ENCODE assay signal across 16 cellular contexts in genomic region chrX:1450381-1451161, GRCh38. TPM values are rescaled to one million over a fixed set of nuclear protein-coding genes. Genes with fewer than 3 reads are reported as not detected.
A peak's percentile ranks its signal among the peaks of the same experiment; 100 is the strongest.
DNase-seq lines count a peak whose midpoint lies in the region; TF ChIP-seq lines count a peak whose summit lies in the region.
"Had no signal": no experiment of that assay in that cellular context is flagged by ENCODE, and none has a peak within 500 bp of the region (broad histone marks: within the 10 kb centered on the region; RNA-seq: fewer than 3 reads in every experiment).

No MANE protein-coding gene starts in this region.

- no peaks in the 10 kb centered on the region for H3K27me3 Mint-ChIP-seq in activated CD4-positive, alpha-beta T cell treated with anti-CD3 and anti-CD28 coated beads, Interleukin-2, amount 10 ng/mL, durations not matched to agents 24 days and 14 days
- H3K27me3 Mint-ChIP-seq in MCF 10A (ENCODE audit: insufficient read depth, unreplicated experiment): no peaks in the 10 kb centered on the region

- BruUV-seq in MCF 10A (replicated peaks; lab: Mats Ljungman, UMichigan): no TSS peak

- CTCF ChIA-PET in MCF 10A (lab: Yijun Ruan, JAX): no interaction called here

- POLR2A ChIA-PET in MCF 10A (lab: Yijun Ruan, JAX): no interaction called here

- H3K4me1 Mint-ChIP-seq in activated CD4-positive, alpha-beta T cell treated with anti-CD3 and anti-CD28 coated beads, Interleukin-2, amount 10 ng/mL, durations not matched to agents 24 days and 14 days: peaks cover 14% of the 10 kb centered on the region
- peaks cover 7% of the 10 kb centered on the region for H3K4me1 Mint-ChIP-seq in MCF 10A (ENCODE audit: insufficient read depth, unreplicated experiment)
- H3K4me1 Mint-ChIP-seq: nephron progenitor cell had no signal

- no peak overlapping the region for H3K14ac ChIP-seq in mesenchymal stem cell (ENCODE audit: low read length in 2 of 2)

- H3K9ac ChIP-seq in HUES6 (ENCODE audit: low read length) (no peak overlapping the region), mesenchymal stem cell (ENCODE audit: low read length) (no peak overlapping the region)

- H3K9me3 Mint-ChIP-seq in activated CD4-positive, alpha-beta T cell treated with anti-CD3 and anti-CD28 coated beads, Interleukin-2, amount 10 ng/mL, durations not matched to agents 24 days and 14 days: peaks cover 38% of the 10 kb centered on the region
- peaks cover 8% of the 10 kb centered on the region for H3K9me3 Mint-ChIP-seq in MCF 10A (ENCODE audit: unreplicated experiment)

- H2BK5ac ChIP-seq in mesenchymal stem cell (ENCODE audit: low read depth, low read length, poor library complexity, severe bottlenecking): no peak overlapping the region

- no peak overlapping the region for H3K4me3 Mint-ChIP-seq in activated CD4-positive, alpha-beta T cell treated with anti-CD3 and anti-CD28 coated beads, Interleukin-2, amount 10 ng/mL, durations not matched to agents 24 days and 14 days
- H3K4me3 Mint-ChIP-seq in MCF 10A (ENCODE audit: unreplicated experiment): no peak overlapping the region

- peak; percentile 65 for DNase-seq in activated CD4-positive, alpha-beta T cell treated with anti-CD3 and anti-CD28 coated beads, Interleukin-2, amount 10 ng/mL, durations not matched to agents 24 days and 14 days
- DNase-seq in activated CD4-positive, alpha-beta T cell treated with anti-CD3 and anti-CD28 coated beads, Interleukin-2, amount 50 U/mL, for 4 hours: no peak
- DNase-seq in ecto neural progenitor cell (ENCODE audit: low spot score) (peak; percentile 41), skeletal muscle cell (ENCODE audit: low read depth) (no peak), COR-L47 (lab: John Stamatoyannopoulos, UW) (no peak), MCF 10A (ENCODE audit: unreplicated experiment) (no peak), mesenchymal stem cell (no peak)
- DNase-seq: erythroblast, NCI-H146, NCI-H748 treated with DMSO at 0.1 percent for 48 hours, nephron progenitor cell, SHP77 had no signal

- no peak overlapping the region for H4K8ac ChIP-seq in mesenchymal stem cell (ENCODE audit: low read length)

- no peak overlapping the region for H2BK15ac ChIP-seq in mesenchymal stem cell (ENCODE audit: low read depth, poor library complexity, severe bottlenecking)

- H3K4me1 ChIP-seq in HUES6 (ENCODE audit: control insufficient read depth, insufficient read depth, low read length) (no peaks in the 10 kb centered on the region), mesenchymal stem cell (ENCODE audit: control insufficient read depth, insufficient read depth, low read depth, low read length) (peaks cover 23% of the 10 kb centered on the region)
- H3K4me1 ChIP-seq: right lobe of liver had no signal

- no peak overlapping the region for H2AFZ ChIP-seq in mesenchymal stem cell (ENCODE audit: low read depth, low read length)

- no peak overlapping the region for H3K4me2 ChIP-seq in mesenchymal stem cell (ENCODE audit: low read length, poor library complexity, severe bottlenecking)

- H3K27ac ChIP-seq in HUES6 (ENCODE audit: low read depth, low read length): no peak overlapping the region
- no peak overlapping the region for H3K27ac ChIP-seq in mesenchymal stem cell (ENCODE audit: low read length, poor library complexity, severe bottlenecking)
- H3K27ac ChIP-seq: cardiac muscle cell, heart left ventricle, right lobe of liver had no signal

- H2BK120ac ChIP-seq in mesenchymal stem cell (ENCODE audit: low read depth, low read length): no peak overlapping the region

- H3K4me3 ChIP-seq in HUES6 (ENCODE audit: low read depth, low read length) (0 out of 2 replicates have a peak overlapping the region, but pooled peaks have one; percentile 7), skeletal muscle cell (ENCODE audit: low read depth, low read length) (peak overlapping the region; percentile 3), mesenchymal stem cell (ENCODE audit: insufficient read depth in 1 of 2, low read depth in 1 of 2, low read length in 2 of 2) (no peak overlapping the region)
- H3K4me3 ChIP-seq: cardiac muscle cell, right lobe of liver had no signal

- no peak overlapping the region for H4K91ac ChIP-seq in mesenchymal stem cell (ENCODE audit: low read length)

- H2AK5ac ChIP-seq in mesenchymal stem cell (ENCODE audit: low read length, severe bottlenecking): no peak overlapping the region

- no peak overlapping the region for H3K4ac ChIP-seq in mesenchymal stem cell (ENCODE audit: low read depth in 1 of 2, low read length in 2 of 2)

- H3K27me3 ChIP-seq in HUES6 (ENCODE audit: control insufficient read depth, insufficient read depth, low read length): no peaks in the 10 kb centered on the region
- H3K27me3 ChIP-seq in mesenchymal stem cell (ENCODE audit: control insufficient read depth in 1 of 2, insufficient read depth in 1 of 2, low read length in 2 of 2): peaks cover under 1 to 5% of the 10 kb centered on the region in 2 experiments
- H3K27me3 ChIP-seq: heart left ventricle, right lobe of liver had no signal

- 85% methylated on average over 9 of the region's 9 CpGs for WGBS in mesenchymal stem cell

- intact Hi-C loops in activated CD4-positive, alpha-beta T cell treated with anti-CD3 and anti-CD28 coated beads, Interleukin-2, amount 10 ng/mL, durations not matched to agents 24 days and 14 days (cut with micrococcal nuclease): loop anchor here (5.0 kb wide), 1 partner anchor 1247 kb away; no protein-coding TSS in a partner anchor
- intact Hi-C loops in MCF 10A (cut with micrococcal nuclease): loop anchor here (5.0 kb wide), 2 partner anchors 202 to 1162 kb away; no protein-coding TSS in a partner anchor

- H3K79me1 ChIP-seq in mesenchymal stem cell (replicated peaks; ENCODE audit: low read length, poor library complexity, severe bottlenecking): peaks cover 36% of the 10 kb centered on the region

- H3K27ac Mint-ChIP-seq in activated CD4-positive, alpha-beta T cell treated with anti-CD3 and anti-CD28 coated beads, Interleukin-2, amount 10 ng/mL, durations not matched to agents 24 days and 14 days: no peak overlapping the region
- H3K27ac Mint-ChIP-seq in MCF 10A (ENCODE audit: low read depth, unreplicated experiment): no peak overlapping the region
- H3K27ac Mint-ChIP-seq: nephron progenitor cell had no signal

- TF ChIP-seq CTCF in MCF 10A (IDR thresholded peaks at IDR 0.05; ENCODE audit: unreplicated experiment): no peak

- no peak overlapping the region for H3K23ac ChIP-seq in mesenchymal stem cell (ENCODE audit: low read length in 2 of 2)

- peaks cover 29% of the 10 kb centered on the region for H3K36me3 ChIP-seq in HUES6 (ENCODE audit: control insufficient read depth, insufficient read depth, low read length)
- peaks cover 8 to 10% of the 10 kb centered on the region in 2 experiments for H3K36me3 ChIP-seq in mesenchymal stem cell (ENCODE audit: control insufficient read depth in 1 of 2, insufficient read depth in 2 of 2, low read depth in 1 of 2, low read length in 2 of 2)
- H3K36me3 ChIP-seq: cardiac muscle cell, heart left ventricle, right lobe of liver had no signal

- no peak overlapping the region for H2BK12ac ChIP-seq in mesenchymal stem cell (ENCODE audit: low read length in 2 of 2)

- H3K9me3 ChIP-seq in HUES6 (ENCODE audit: control insufficient read depth, insufficient read depth, low read depth, low read length) (peaks cover 30% of the 10 kb centered on the region), mesenchymal stem cell (ENCODE audit: control insufficient read depth, low read length) (no peaks in the 10 kb centered on the region)
- H3K9me3 ChIP-seq: right lobe of liver had no signal

- H3K36me3 Mint-ChIP-seq in activated CD4-positive, alpha-beta T cell treated with anti-CD3 and anti-CD28 coated beads, Interleukin-2, amount 10 ng/mL, durations not matched to agents 24 days and 14 days (ENCODE audit: low read depth): peaks cover 47% of the 10 kb centered on the region
- peaks cover 13% of the 10 kb centered on the region for H3K36me3 Mint-ChIP-seq in MCF 10A (ENCODE audit: insufficient read depth, unreplicated experiment)

- H3K18ac ChIP-seq in mesenchymal stem cell (ENCODE audit: low read depth in 1 of 2, low read length in 2 of 2): no peak overlapping the region

RNA-seq across cellular contexts. Expression of gene ASMTL, which starts 2.1 kb away (rescaled TPM):
- 44.5 and 46.6 TPM in 2 replicates for total RNA-seq in activated CD4-positive, alpha-beta T cell treated with anti-CD3 and anti-CD28 coated beads, Interleukin-2, amount 10 ng/mL, durations not matched to agents 24 days and 14 days
- total RNA-seq in MCF 10A (2022): 16.5 and 20.6 TPM in 2 replicates
- polyA plus RNA-seq in mesenchymal stem cell (2013, experiment 1 of 2): 21.6 TPM
- 21.5 TPM for polyA plus RNA-seq in mesenchymal stem cell (2013, experiment 2 of 2)

RNA-seq across cellular contexts. Expression of gene SLC25A6, which starts 58.7 kb away (rescaled TPM):
- 302 and 306 TPM in 2 replicates for total RNA-seq in activated CD4-positive, alpha-beta T cell treated with anti-CD3 and anti-CD28 coated beads, Interleukin-2, amount 10 ng/mL, durations not matched to agents 24 days and 14 days
- 319 and 463 TPM in 2 replicates for total RNA-seq in MCF 10A (2022)
- polyA plus RNA-seq in mesenchymal stem cell (2013, experiment 1 of 2): 554 TPM
- polyA plus RNA-seq in mesenchymal stem cell (2013, experiment 2 of 2): 544 TPM

Comparison
In these comparisons a context has a peak if more than half of its experiments do, and no peak if none do; other contexts are left out.
1. DNase-seq: peak in activated CD4-positive, alpha-beta T cell treated with anti-CD3 and anti-CD28 coated beads, Interleukin-2, amount 10 ng/mL, durations not matched to agents 24 days and 14 days (single experiment) and ecto neural progenitor cell (single experiment); none in activated CD4-positive, alpha-beta T cell treated with anti-CD3 and anti-CD28 coated beads, Interleukin-2, amount 50 U/mL, for 4 hours (0 of 2), skeletal muscle cell (single experiment), COR-L47 (single experiment), MCF 10A (single experiment) and mesenchymal stem cell (single experiment).
2. H3K4me3 ChIP-seq: peak in HUES6 (single experiment) and skeletal muscle cell (single experiment); none in mesenchymal stem cell (0 of 2).